8 cellular contexts compared by ENCODE assay signal in the genomic region with DNA sequence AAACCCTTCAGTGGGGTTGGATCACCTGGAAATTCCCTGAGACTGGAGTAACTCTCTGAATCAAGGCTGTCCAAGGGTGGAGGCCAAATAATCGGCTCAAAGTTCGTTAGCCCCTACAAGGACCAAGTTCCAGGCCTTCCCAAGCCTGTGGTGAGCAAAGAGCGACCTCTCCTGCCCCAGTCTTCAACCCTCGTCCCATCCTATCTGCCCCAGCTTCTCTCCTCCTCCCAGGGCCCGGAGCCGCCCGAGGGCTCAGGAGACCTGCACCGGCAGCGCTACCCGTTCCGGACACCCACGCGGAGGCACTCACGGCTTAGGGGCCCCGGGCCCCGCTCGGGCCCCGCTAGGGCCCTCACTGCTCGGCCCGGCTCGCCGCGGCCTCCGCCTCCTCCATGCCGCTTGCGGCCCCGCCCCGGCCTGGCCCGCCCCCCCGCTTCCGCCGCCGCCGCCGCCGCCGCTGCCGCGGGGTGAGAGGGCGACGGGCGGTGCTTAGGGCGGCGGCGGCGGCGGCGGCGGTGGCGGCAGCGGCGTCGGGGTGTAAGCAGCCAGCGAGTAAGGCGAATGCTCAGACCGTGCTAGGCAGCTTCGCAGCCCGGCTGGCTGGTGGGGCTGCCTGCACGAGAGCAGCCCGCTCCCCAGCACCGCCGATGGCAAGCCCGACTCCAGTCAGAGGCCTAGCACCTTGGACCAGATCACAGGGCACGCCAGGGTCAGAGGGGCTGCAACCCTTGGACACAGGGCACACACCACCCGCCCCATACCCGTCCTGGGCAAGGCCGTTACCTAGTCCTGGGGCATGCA. TPM values are rescaled to one million over a fixed set of nuclear protein-coding genes. Genes with fewer than 3 reads are reported as not detected.
DNase-seq lines count a peak whose midpoint lies in the region; TF ChIP-seq lines count a peak whose summit lies in the region.

A gene (minus strand): TSS at position 409 of the 801 bp plus-strand sequence. CDS start 613 bp downstream, outside the sequence.

- TF ChIP-seq CTCF in GM12872 (IDR thresholded peaks at IDR 0.05; ENCODE audit: insufficient read depth, low read depth, low read length) (0 out of 3 replicates have a peak, but pooled peaks have one; percentile 22), HEK293 (tag by site-specific recombination; IDR thresholded peaks at IDR 0.05) (peak; percentile 69), brain (conservative IDR thresholded peaks at IDR 0.05) (no peak)

- H3K9me3 Mint-ChIP-seq in brain, result no peaks in the 10 kb centered on the region

- H3K4me3 ChIP-seq in HEK293 (ENCODE audit: low read depth, low read length) (peak within 1 kb of the TSS; percentile 75), iPS-18c (ENCODE audit: insufficient read depth, low read depth, low read length) (peak within 1 kb of the TSS; percentile 71), skin epidermis (peak within 1 kb of the TSS; percentile 53 to 81 (median 67))

- H3K36me3 Mint-ChIP-seq in brain, result no peaks in the 10 kb centered on the region

- peak; percentile 42 for DNase-seq in MV-4-11 (lab: John Stamatoyannopoulos, UW)
- peak; percentile 79 for DNase-seq in UCSD-AML1 (lab: John Stamatoyannopoulos, UW; ENCODE audit: unreplicated experiment)
- DNase-seq in NCI-H187 treated with DMSO at 0.1 percent for 48 hours (lab: John Stamatoyannopoulos, UW), result no peak

- peaks cover 38% of the 10 kb centered on the region for H3K4me1 Mint-ChIP-seq in brain

- POLR2A ChIA-PET in HEK293 (lab: Yijun Ruan, JAX), result interaction anchor here (0.5 to 2.5 kb wide), 7 partner anchors 9 to 307 kb away, joined by 3 to 9 read pairs (median 6); a partner anchor contains a TSS

- H3K9me3 ChIP-seq in HEK293 (ENCODE audit: control insufficient read depth, insufficient read depth, low read depth, low read length), result no peaks in the 10 kb centered on the region
- no peaks in the 10 kb centered on the region for H3K9me3 ChIP-seq in iPS-18c (ENCODE audit: control insufficient read depth, insufficient read depth, low read length)

- H3K4me3 Mint-ChIP-seq in brain, result peak within 1 kb of the TSS; percentile 83 to 90 (median 86)

- peaks cover 0 to 38% of the 10 kb centered on the region in 2 experiments; a peak in 1 of 3 replicates for H3K36me3 ChIP-seq in HEK293 (ENCODE audit: control insufficient read depth in 2 of 2, insufficient read depth in 1 of 2, low read length in 2 of 2)

- H3K27ac ChIP-seq in HEK293 (ENCODE audit: extremely low read depth, low read depth, low read length), result peak within 1 kb of the TSS; percentile 81
- peak within 1 kb of the TSS; percentile 42 to 93 (median 86) for H3K27ac ChIP-seq in skin epidermis

- CTCF ChIA-PET in HEK293 (lab: Yijun Ruan, JAX), result interaction anchor here (0.6 to 3.1 kb wide), 3 partner anchors 25 to 1484 kb away, joined by 3 to 21 read pairs (median 3); no protein-coding TSS in a partner anchor

- H3K27me3 Mint-ChIP-seq in brain, result peaks cover 2% of the 10 kb centered on the region

- no peaks in the 10 kb centered on the region for H3K4me1 ChIP-seq in HEK293 (ENCODE audit: control insufficient read depth, insufficient read depth, low read length)

- peak within 1 kb of the TSS; percentile 75 to 91 (median 82) for H3K27ac Mint-ChIP-seq in brain

TF ChIP-seq in HEK293, 187 proteins besides CTCF, POLR2A, EP300 and RAD21 (continues in another document):
- TF ChIP-seq ZFP41 (tag by site-specific recombination; IDR thresholded peaks at IDR 0.05; ENCODE audit: borderline replicate concordance) (no peak), ZNF792 (tag by site-specific recombination; IDR thresholded peaks at IDR 0.05) (0 out of 2 replicates have a peak, but pooled peaks have one; percentile 10), OVOL3 (tag by site-specific recombination; IDR thresholded peaks at IDR 0.05) (peak; percentile 32; the same call in 1 of the 2 replicates), ZNF302 (tag by site-specific recombination; IDR thresholded peaks at IDR 0.05; ENCODE audit: low read depth) (no peak), ZNF837 (tag by site-specific recombination; IDR thresholded peaks at IDR 0.05) (0 out of 2 replicates have a peak, but pooled peaks have one; percentile 48), ZNF433 (tag by site-specific recombination; IDR thresholded peaks at IDR 0.05; ENCODE audit: low read depth) (no peak), GLI4 (tag by site-specific recombination; IDR thresholded peaks at IDR 0.05) (no peak), ZNF677 (tag by site-specific recombination; IDR thresholded peaks at IDR 0.05) (no peak), KLF7 (tag by site-specific recombination; IDR thresholded peaks at IDR 0.05; ENCODE audit: borderline replicate concordance) (no peak), EGR2 (tag by site-specific recombination; IDR thresholded peaks at IDR 0.05; ENCODE audit: low read depth) (peak; percentile 15; the same call in 1 of the 2 replicates), ZEB2 (tag by site-specific recombination; IDR thresholded peaks at IDR 0.05) (no peak), KLF9 (tag by site-specific recombination; IDR thresholded peaks at IDR 0.05; ENCODE audit: low read depth) (peak; percentile 35; the same call in 1 of the 2 replicates), ZNF610 (tag by site-specific recombination; IDR thresholded peaks at IDR 0.05; ENCODE audit: borderline replicate concordance) (no peak; the same call in 1 of the 2 replicates), ZNF623 (tag by site-specific recombination; IDR thresholded peaks at IDR 0.05) (peak; percentile 43)
- TF ChIP-seq, protein P1, sequence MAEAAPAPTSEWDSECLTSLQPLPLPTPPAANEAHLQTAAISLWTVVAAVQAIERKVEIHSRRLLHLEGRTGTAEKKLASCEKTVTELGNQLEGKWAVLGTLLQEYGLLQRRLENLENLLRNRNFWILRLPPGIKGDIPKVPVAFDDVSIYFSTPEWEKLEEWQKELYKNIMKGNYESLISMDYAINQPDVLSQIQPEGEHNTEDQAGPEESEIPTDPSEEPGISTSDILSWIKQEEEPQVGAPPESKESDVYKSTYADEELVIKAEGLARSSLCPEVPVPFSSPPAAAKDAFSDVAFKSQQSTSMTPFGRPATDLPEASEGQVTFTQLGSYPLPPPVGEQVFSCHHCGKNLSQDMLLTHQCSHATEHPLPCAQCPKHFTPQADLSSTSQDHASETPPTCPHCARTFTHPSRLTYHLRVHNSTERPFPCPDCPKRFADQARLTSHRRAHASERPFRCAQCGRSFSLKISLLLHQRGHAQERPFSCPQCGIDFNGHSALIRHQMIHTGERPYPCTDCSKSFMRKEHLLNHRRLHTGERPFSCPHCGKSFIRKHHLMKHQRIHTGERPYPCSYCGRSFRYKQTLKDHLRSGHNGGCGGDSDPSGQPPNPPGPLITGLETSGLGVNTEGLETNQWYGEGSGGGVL (tag by site-specific recombination; IDR thresholded peaks at IDR 0.05), result 0 out of 2 replicates have a peak, but pooled peaks have one; percentile 3
- TF ChIP-seq, protein P2, sequence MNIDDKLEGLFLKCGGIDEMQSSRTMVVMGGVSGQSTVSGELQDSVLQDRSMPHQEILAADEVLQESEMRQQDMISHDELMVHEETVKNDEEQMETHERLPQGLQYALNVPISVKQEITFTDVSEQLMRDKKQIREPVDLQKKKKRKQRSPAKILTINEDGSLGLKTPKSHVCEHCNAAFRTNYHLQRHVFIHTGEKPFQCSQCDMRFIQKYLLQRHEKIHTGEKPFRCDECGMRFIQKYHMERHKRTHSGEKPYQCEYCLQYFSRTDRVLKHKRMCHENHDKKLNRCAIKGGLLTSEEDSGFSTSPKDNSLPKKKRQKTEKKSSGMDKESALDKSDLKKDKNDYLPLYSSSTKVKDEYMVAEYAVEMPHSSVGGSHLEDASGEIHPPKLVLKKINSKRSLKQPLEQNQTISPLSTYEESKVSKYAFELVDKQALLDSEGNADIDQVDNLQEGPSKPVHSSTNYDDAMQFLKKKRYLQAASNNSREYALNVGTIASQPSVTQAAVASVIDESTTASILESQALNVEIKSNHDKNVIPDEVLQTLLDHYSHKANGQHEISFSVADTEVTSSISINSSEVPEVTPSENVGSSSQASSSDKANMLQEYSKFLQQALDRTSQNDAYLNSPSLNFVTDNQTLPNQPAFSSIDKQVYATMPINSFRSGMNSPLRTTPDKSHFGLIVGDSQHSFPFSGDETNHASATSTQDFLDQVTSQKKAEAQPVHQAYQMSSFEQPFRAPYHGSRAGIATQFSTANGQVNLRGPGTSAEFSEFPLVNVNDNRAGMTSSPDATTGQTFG (tag by site-specific recombination; IDR thresholded peaks at IDR 0.05; ENCODE audit: borderline replicate concordance), result no peak
- TF ChIP-seq, protein P3, sequence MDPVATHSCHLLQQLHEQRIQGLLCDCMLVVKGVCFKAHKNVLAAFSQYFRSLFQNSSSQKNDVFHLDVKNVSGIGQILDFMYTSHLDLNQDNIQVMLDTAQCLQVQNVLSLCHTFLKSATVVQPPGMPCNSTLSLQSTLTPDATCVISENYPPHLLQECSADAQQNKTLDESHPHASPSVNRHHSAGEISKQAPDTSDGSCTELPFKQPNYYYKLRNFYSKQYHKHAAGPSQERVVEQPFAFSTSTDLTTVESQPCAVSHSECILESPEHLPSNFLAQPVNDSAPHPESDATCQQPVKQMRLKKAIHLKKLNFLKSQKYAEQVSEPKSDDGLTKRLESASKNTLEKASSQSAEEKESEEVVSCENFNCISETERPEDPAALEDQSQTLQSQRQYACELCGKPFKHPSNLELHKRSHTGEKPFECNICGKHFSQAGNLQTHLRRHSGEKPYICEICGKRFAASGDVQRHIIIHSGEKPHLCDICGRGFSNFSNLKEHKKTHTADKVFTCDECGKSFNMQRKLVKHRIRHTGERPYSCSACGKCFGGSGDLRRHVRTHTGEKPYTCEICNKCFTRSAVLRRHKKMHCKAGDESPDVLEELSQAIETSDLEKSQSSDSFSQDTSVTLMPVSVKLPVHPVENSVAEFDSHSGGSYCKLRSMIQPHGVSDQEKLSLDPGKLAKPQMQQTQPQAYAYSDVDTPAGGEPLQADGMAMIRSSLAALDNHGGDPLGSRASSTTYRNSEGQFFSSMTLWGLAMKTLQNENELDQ (tag by site-specific recombination; IDR thresholded peaks at IDR 0.05; ENCODE audit: low read depth), result no peak
- TF ChIP-seq, protein P4, sequence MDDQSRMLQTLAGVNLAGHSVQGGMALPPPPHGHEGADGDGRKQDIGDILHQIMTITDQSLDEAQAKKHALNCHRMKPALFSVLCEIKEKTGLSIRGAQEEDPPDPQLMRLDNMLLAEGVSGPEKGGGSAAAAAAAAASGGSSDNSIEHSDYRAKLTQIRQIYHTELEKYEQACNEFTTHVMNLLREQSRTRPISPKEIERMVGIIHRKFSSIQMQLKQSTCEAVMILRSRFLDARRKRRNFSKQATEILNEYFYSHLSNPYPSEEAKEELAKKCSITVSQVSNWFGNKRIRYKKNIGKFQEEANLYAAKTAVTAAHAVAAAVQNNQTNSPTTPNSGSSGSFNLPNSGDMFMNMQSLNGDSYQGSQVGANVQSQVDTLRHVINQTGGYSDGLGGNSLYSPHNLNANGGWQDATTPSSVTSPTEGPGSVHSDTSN (CRISPR knock-in tag; IDR thresholded peaks at IDR 0.05), result no peak

RNA-seq across cellular contexts. Expression of the gene that starts here (rescaled TPM):
- polyA plus RNA-seq in brain (ENCODE audit: insufficient read depth, low read depth, low replicate concordance), result 92.9 TPM

Comparison
In these comparisons a context has a peak if more than half of its experiments do, and no peak if none do; other contexts are left out.
1. CTCF ChIP-seq: peak in GM12872 (single experiment) and HEK293 (single experiment); none in brain (0 of 2).
2. Peak in every context shown above with its lines, with median percentiles within 50 percentile points of each other: H3K4me3 ChIP-seq.